18 cellular contexts compared by ENCODE assay signal in genomic region chr4:142326181-142326580, GRCh38.
DNase-seq lines count a peak whose midpoint lies in the region; ATAC-seq, FAIRE-seq and TF ChIP-seq lines count a peak whose summit lies in the region.
"Had no signal": no experiment of that assay in that cellular context is flagged by ENCODE, and none has a peak within 500 bp of the region (broad histone marks: within the 10 kb centered on the region; RNA-seq: fewer than 3 reads in every experiment).

No MANE protein-coding gene starts in this region.

- peaks cover 10 to 23% of the 10 kb centered on the region in 2 donors for H3K36me3 Mint-ChIP-seq in activated T-cell treated with anti-CD3 and anti-CD28 coated beads, Interleukin-2, amount 50 U/mL, for 72 hours (ENCODE audit: insufficient read depth in 2 of 2)
- H3K36me3 Mint-ChIP-seq: CD14-positive monocyte had no signal

- H3K27ac Mint-ChIP-seq in activated T-cell treated with anti-CD3 and anti-CD28 coated beads, Interleukin-2, amount 50 U/mL, for 72 hours = peak overlapping the region; percentile 28
- H3K27ac Mint-ChIP-seq: CD14-positive monocyte; CD8-positive, alpha-beta T cell; H9 had no signal

- H3K36me3 ChIP-seq in left lung = no peaks in the 10 kb centered on the region
- H3K36me3 ChIP-seq: BLaER1 had no signal

- H3K4me3 ChIP-seq in left lung = no peak overlapping the region
- H3K4me3 ChIP-seq: BLaER1, GM12878 had no signal

- no peaks in the 10 kb centered on the region for H3K4me1 ChIP-seq in left lung
- H3K4me1 ChIP-seq: BLaER1 had no signal

- H3K27ac ChIP-seq in left lung = no peak overlapping the region
- H3K27ac ChIP-seq: BLaER1 had no signal

- no peak overlapping the region for H3K4me3 Mint-ChIP-seq in activated T-cell treated with anti-CD3 and anti-CD28 coated beads, Interleukin-2, amount 50 U/mL, for 72 hours
- H3K4me3 Mint-ChIP-seq: CD14-positive monocyte; CD8-positive, alpha-beta T cell; H9 had no signal

- no peaks in the 10 kb centered on the region for H3K27me3 ChIP-seq in left lung
- H3K27me3 ChIP-seq: BLaER1 had no signal

- DNase-seq in activated T-cell treated with anti-CD3 and anti-CD28 coated beads, Interleukin-2, amount 50 U/mL, for 72 hours = no peak
- no peak for DNase-seq in activated T-cell treated with anti-CD3 and anti-CD28 coated beads, Interleukin-2, amount 50 U/mL, for 1 hour
- peak; percentile 52 for DNase-seq in EH (ENCODE audit: low read depth)
- DNase-seq in left lung = no peak
- DNase-seq in left colon = no peak
- DNase-seq in HuH-7 (ENCODE audit: low spot score) = no peak
- DNase-seq: 8988T; Calu3; CD8-positive, alpha-beta T cell; DMS79 treated with DMSO at 0.1 percent for 48 hours; EL; H9 had no signal

- no peak for TF ChIP-seq CTCF in left lung (IDR thresholded peaks at IDR 0.05)

- no peaks in the 10 kb centered on the region for H3K9me3 Mint-ChIP-seq in activated T-cell treated with anti-CD3 and anti-CD28 coated beads, Interleukin-2, amount 50 U/mL, for 72 hours
- H3K9me3 Mint-ChIP-seq: CD8-positive, alpha-beta T cell had no signal

- no peaks in the 10 kb centered on the region for H3K9me3 ChIP-seq in left lung
- H3K9me3 ChIP-seq: BLaER1 had no signal

- intact Hi-C loops in left lung (cut with DNase I) = no loop called here
- intact Hi-C loops in left colon (cut with DNase I, micrococcal nuclease) = no loop called here

- no peak for ATAC-seq in activated T-cell treated with anti-CD3 and anti-CD28 coated beads, Interleukin-2, amount 50 U/mL, for 72 hours (replicated peaks in 1 of 2)
- ATAC-seq in left lung (no peak), left colon (no peak)
- ATAC-seq: CD8-positive, alpha-beta T cell; GM12878; HepG2 had no signal

- FAIRE-seq in endometrium (lab: Jason Lieb, UNC) = peak; percentile 92
- FAIRE-seq: GM12878, H1, HepG2 had no signal

- peaks cover 58% of the 10 kb centered on the region for H3K4me1 Mint-ChIP-seq in activated T-cell treated with anti-CD3 and anti-CD28 coated beads, Interleukin-2, amount 50 U/mL, for 72 hours (ENCODE audit: low read depth)
- H3K4me1 Mint-ChIP-seq: CD14-positive monocyte had no signal

- no peaks in the 10 kb centered on the region for H3K27me3 Mint-ChIP-seq in activated T-cell treated with anti-CD3 and anti-CD28 coated beads, Interleukin-2, amount 50 U/mL, for 72 hours (ENCODE audit: low read depth)
